ENCODE assay signal across 10 cellular contexts in genomic region chr2:218097975-218098374, GRCh38. TPM values are rescaled to one million over a fixed set of nuclear protein-coding genes. Genes with fewer than 3 reads are reported as not detected.
"Had no signal": no experiment of that assay in that cellular context is flagged by ENCODE, and none has a peak within 500 bp of the region (broad histone marks: within the 10 kb centered on the region; RNA-seq: fewer than 3 reads in every experiment).

No MANE protein-coding gene starts in this region.

- DNase-seq: H9, HCEC 1CT, Karpas-422 had no signal

- ATAC-seq: GM23338, HepG2 had no signal

- H3K4me3 ChIP-seq: GM23338 had no signal

- FAIRE-seq: H1, H54, HepG2 had no signal

- H3K4me2 ChIP-seq: GM23338, KMS-11 had no signal

- H2AFZ ChIP-seq: GM23338 had no signal

- H3K9ac ChIP-seq: KMS-11 had no signal

- H3K27ac ChIP-seq: HL-60, KMS-11 had no signal

RNA-seq across cellular contexts. Expression of gene CXCR2, which starts 27.9 kb away (rescaled TPM):
- total RNA-seq: HepG2 had no signal
- polyA plus RNA-seq: HepG2 had no signal

RNA-seq across cellular contexts. Expression of gene RUFY4, which starts 28.9 kb away (rescaled TPM):
- total RNA-seq: GM23338, HepG2, HT1080 had no signal
- polyA plus RNA-seq: HepG2 had no signal
